In the genomic region with DNA sequence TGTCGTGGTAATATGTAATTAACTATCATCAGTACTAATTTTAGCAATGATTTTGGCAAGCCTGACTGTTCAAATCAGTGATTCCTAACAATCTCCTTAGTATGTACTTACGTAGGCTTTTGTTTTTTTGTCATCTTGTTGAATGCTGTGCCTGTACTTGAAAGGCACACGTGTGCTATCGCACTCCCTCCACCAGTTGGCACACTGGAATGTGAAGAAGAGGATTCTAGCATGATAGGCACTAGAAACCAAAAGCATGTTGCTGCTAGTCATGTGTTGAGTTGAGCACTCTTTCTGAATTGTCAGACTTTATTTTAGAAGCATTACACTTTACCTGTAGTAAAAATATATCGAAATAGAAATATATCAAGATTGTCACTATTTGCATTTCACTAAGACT, we compare ENCODE assay signal across 21 cellular contexts.
"Had no signal": no experiment of that assay in that cellular context is flagged by ENCODE, and none has a peak within 500 bp of the region (broad histone marks: within the 10 kb centered on the region; RNA-seq: fewer than 3 reads in every experiment).

No MANE protein-coding gene starts in this region.

- H3K27me3 ChIP-seq: colonic mucosa, foreskin keratinocyte, neutrophil, stomach had no signal

- FAIRE-seq: kidney, urothelium cell line had no signal

- DNase-seq: colonic mucosa; dermis blood vessel endothelial cell; foreskin keratinocyte; immature natural killer cell; kidney; left cardiac atrium; left ventricle myocardium superior; mesenchymal stem cell; naive thymus-derived CD4-positive, alpha-beta T cell; psoas muscle; retina; stimulated activated CD4-positive, alpha-beta T cell treated with anti-CD3 and anti-CD28 coated beads, Interleukin-2, amount 100 ng/mL, for 24 hours; stimulated activated CD4-positive, alpha-beta T cell treated with anti-CD3 and anti-CD28 coated beads, Interleukin-4, amount 100 ng/mL, for 4 hours; stimulated activated naive CD4-positive, alpha-beta T cell; stomach had no signal

- ATAC-seq: foreskin keratinocyte; left cardiac atrium; left ventricle myocardium superior; naive thymus-derived CD4-positive, alpha-beta T cell; sciatic nerve had no signal

- H3K4me3 Mint-ChIP-seq: immature natural killer cell; naive thymus-derived CD4-positive, alpha-beta T cell; type B pancreatic cell had no signal

- H3K9me3 ChIP-seq: colonic mucosa, neutrophil, psoas muscle, stomach had no signal

- H3K9me3 Mint-ChIP-seq: immature natural killer cell; naive thymus-derived CD4-positive, alpha-beta T cell; type B pancreatic cell had no signal

- H3K4me1 ChIP-seq: foreskin keratinocyte, psoas muscle, stomach had no signal

- H3K27me3 Mint-ChIP-seq: naive thymus-derived CD4-positive, alpha-beta T cell; type B pancreatic cell had no signal

- H3K4me3 ChIP-seq: colonic mucosa, lung, psoas muscle, skin epidermis, stomach had no signal

- H3K27ac ChIP-seq: foreskin keratinocyte, neutrophil, psoas muscle, skin epidermis, stomach had no signal
